28 cellular contexts compared by ENCODE assay signal in the genomic region with DNA sequence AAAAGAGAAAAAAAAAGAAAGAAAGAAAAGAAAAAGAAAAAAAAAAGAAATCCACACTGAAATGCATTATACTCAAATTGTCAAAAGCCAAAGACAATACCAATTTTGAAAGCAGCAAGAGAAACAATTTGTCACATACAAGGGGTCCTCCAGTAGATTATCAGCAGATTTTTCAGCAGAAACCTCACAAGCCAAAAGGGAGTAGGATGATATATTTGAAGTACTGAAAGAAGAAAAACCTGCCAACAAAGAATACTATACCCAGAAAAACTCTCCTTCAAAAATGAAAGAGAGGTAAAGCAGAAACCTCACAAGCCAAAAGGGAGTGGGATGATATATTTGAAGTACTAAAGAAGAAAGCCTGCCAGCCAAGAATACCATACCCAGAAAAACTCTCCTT.
"Had no signal": no experiment of that assay in that cellular context is flagged by ENCODE, and none has a peak within 500 bp of the region (broad histone marks: within the 10 kb centered on the region; RNA-seq: fewer than 3 reads in every experiment).

No MANE protein-coding gene starts in this region.

- DNase-seq: occipital lobe; ovary; posterior cingulate gyrus; psoas muscle; right cardiac atrium; right lobe of liver; sigmoid colon; small intestine; stimulated activated CD4-positive, alpha-beta T cell treated with anti-CD3 and anti-CD28 coated beads, Interleukin-15, amount 100 ng/mL, for 24 hours; stimulated activated CD4-positive, alpha-beta T cell treated with anti-CD3 and anti-CD28 coated beads, Interleukin-2, amount 100 ng/mL, for 24 hours; stimulated activated CD4-positive, alpha-beta T cell treated with anti-CD3 and anti-CD28 coated beads, Interleukin-2, amount 100 ng/mL, for 48 hours; stimulated activated CD4-positive, alpha-beta T cell treated with anti-CD3 and anti-CD28 coated beads, Interleukin-4, amount 100 ng/mL, for 24 hours; stimulated activated naive B cell treated with anti-CD40 and anti-IgM and Interleukin-4, amounts not matched to agents 10 μg/mL and 1 μg/mL and 100 μg/mL, for 72 hours; stimulated activated naive CD4-positive, alpha-beta T cell treated with Interleukin-2 at 50 U/mL for 16 hours; stomach; thyroid gland; trophoblast cell; upper lobe of left lung had no signal

- H3K27me3 Mint-ChIP-seq: progenitor cell of endocrine pancreas; stimulated activated naive B cell treated with anti-CD40 and anti-IgM and Interleukin-4, amounts not matched to agents 10 μg/mL and 1 μg/mL and 100 μg/mL, for 72 hours; stimulated activated naive CD8-positive, alpha-beta T cell treated with anti-CD3 and anti-CD28 coated beads, Interleukin-15, Interleukin-2, amounts not matched to agents 100 ng/mL and 50 ng/mL, for 24 hours had no signal

- H3K4me1 Mint-ChIP-seq: nephron; neural progenitor cell; stimulated activated effector memory CD8-positive, alpha-beta T cell treated with anti-CD3 and anti-CD28 coated beads, Interleukin-12 subunit alpha, Interleukin-12 subunit beta, amount 100 ng/mL, for 72 hours; stimulated activated naive B cell treated with anti-CD40 and anti-IgM and Interleukin-4, amounts not matched to agents 10 μg/mL and 1 μg/mL and 100 μg/mL, for 72 hours had no signal

- H3K27me3 ChIP-seq: neural progenitor cell, ovary, right lobe of liver, sigmoid colon, stomach, thyroid gland, tibial nerve, upper lobe of left lung, vagina had no signal

- H3K27ac Mint-ChIP-seq: nephron; neural progenitor cell; progenitor cell of endocrine pancreas; stimulated activated effector memory CD8-positive, alpha-beta T cell treated with anti-CD3 and anti-CD28 coated beads, Interleukin-12 subunit alpha, Interleukin-12 subunit beta, amount 100 ng/mL, for 72 hours; stimulated activated naive B cell treated with anti-CD40 and anti-IgM and Interleukin-4, amounts not matched to agents 10 μg/mL and 1 μg/mL and 100 μg/mL, for 72 hours; stimulated activated naive CD8-positive, alpha-beta T cell treated with anti-CD3 and anti-CD28 coated beads, Interleukin-15, Interleukin-2, amounts not matched to agents 100 ng/mL and 50 ng/mL, for 24 hours had no signal

- H3K4me1 ChIP-seq: right lobe of liver, sigmoid colon, stomach, thyroid gland, upper lobe of left lung, vagina had no signal

- H3K4me3 ChIP-seq: neural progenitor cell, ovary, psoas muscle, right lobe of liver, sigmoid colon, stomach, thoracic aorta, thyroid gland, tibial nerve, upper lobe of left lung, vagina had no signal

- H3K9ac ChIP-seq: neural progenitor cell, parathyroid adenoma had no signal

- H3K4me3 Mint-ChIP-seq: nephron; neural progenitor cell; stimulated activated effector memory CD8-positive, alpha-beta T cell treated with anti-CD3 and anti-CD28 coated beads, Interleukin-12 subunit alpha, Interleukin-12 subunit beta, amount 100 ng/mL, for 72 hours; stimulated activated naive B cell treated with anti-CD40 and anti-IgM and Interleukin-4, amounts not matched to agents 10 μg/mL and 1 μg/mL and 100 μg/mL, for 72 hours; stimulated activated naive CD8-positive, alpha-beta T cell treated with anti-CD3 and anti-CD28 coated beads, Interleukin-15, Interleukin-2, amounts not matched to agents 100 ng/mL and 50 ng/mL, for 24 hours had no signal

- FAIRE-seq: small intestine, urothelium cell line had no signal

- H3K79me2 ChIP-seq: parathyroid adenoma had no signal

- H2AFZ ChIP-seq: neural progenitor cell, parathyroid adenoma had no signal

- ATAC-seq: psoas muscle; right cardiac atrium; right lobe of liver; stimulated activated effector memory CD8-positive, alpha-beta T cell treated with anti-CD3 and anti-CD28 coated beads, Interleukin-12 subunit alpha, Interleukin-12 subunit beta, amount 100 ng/mL, for 72 hours; stimulated activated naive B cell treated with anti-CD40 and anti-IgM and Interleukin-4, amounts not matched to agents 10 μg/mL and 1 μg/mL and 100 μg/mL, for 72 hours had no signal

- H3K36me3 ChIP-seq: neural progenitor cell, ovary, right lobe of liver, sigmoid colon, thyroid gland, vagina had no signal

- H3K4me2 ChIP-seq: neural progenitor cell had no signal

- H3K9me3 ChIP-seq: thyroid gland had no signal

- H3K27ac ChIP-seq: neural progenitor cell, ovary, parathyroid adenoma, psoas muscle, right lobe of liver, sigmoid colon, stomach, thoracic aorta, thyroid gland, tibial nerve, upper lobe of left lung, vagina had no signal
